In genomic region chr10:78550090-78550489, GRCh38 we compare ENCODE assay signal across 1 cellular context.
TF ChIP-seq lines count a peak whose summit lies in the region.

No MANE protein-coding gene starts in this region.

TF ChIP-seq in GM23338, 12 proteins besides CTCF, POLR2A, EP300 and RAD21 (continued from another document):
- TF ChIP-seq ZNF462 (CRISPR knock-in tag; IDR thresholded peaks at IDR 0.05): no peak
TF ChIP-seq in GM23338: peak in this region for 0.
